ENCODE assay signal across 1 cellular context in genomic region chr10:31650010-31650409, GRCh38.
TF ChIP-seq lines count a peak whose summit lies in the region.

No MANE protein-coding gene starts in this region.

TF ChIP-seq in IMR-90, 13 proteins besides CTCF, POLR2A, EP300 and RAD21:
- TF ChIP-seq MAFK (IDR thresholded peaks at IDR 0.05; ENCODE audit: low read depth, low read length): no peak
- no peak for TF ChIP-seq RFX5 (IDR thresholded peaks at IDR 0.05; ENCODE audit: low read depth, low read length)
- no peak for TF ChIP-seq NFE2L2 (IDR thresholded peaks at IDR 0.05; ENCODE audit: low read depth, low read length)
- TF ChIP-seq MAZ (IDR thresholded peaks at IDR 0.05; ENCODE audit: borderline replicate concordance, low read depth, low read length): no peak
- no peak for TF ChIP-seq CHD1 (IDR thresholded peaks at IDR 0.05; ENCODE audit: low read depth, low read length)
- peak; percentile 51; the same call in 1 of the 2 replicates for TF ChIP-seq BHLHE40 (IDR thresholded peaks at IDR 0.05; ENCODE audit: low read depth, low read length)
- no peak for TF ChIP-seq SMC3 (IDR thresholded peaks at IDR 0.05; ENCODE audit: low read depth, low read length)
- TF ChIP-seq FOS (IDR thresholded peaks at IDR 0.05; ENCODE audit: low read depth, low read length): peak; percentile 69
- peak; percentile 82 for TF ChIP-seq USF2 (IDR thresholded peaks at IDR 0.05; ENCODE audit: low read depth, low read length)
- TF ChIP-seq MXI1 (IDR thresholded peaks at IDR 0.05; ENCODE audit: borderline replicate concordance, low read depth, low read length): peak; percentile 88
- no peak for TF ChIP-seq ELK1 (IDR thresholded peaks at IDR 0.05; ENCODE audit: borderline replicate concordance, low read depth, low read length)
- TF ChIP-seq CEBPB (IDR thresholded peaks at IDR 0.05; ENCODE audit: low read depth, low read length): no peak
